ENCODE assay signal across 1 cellular context in the genomic region with DNA sequence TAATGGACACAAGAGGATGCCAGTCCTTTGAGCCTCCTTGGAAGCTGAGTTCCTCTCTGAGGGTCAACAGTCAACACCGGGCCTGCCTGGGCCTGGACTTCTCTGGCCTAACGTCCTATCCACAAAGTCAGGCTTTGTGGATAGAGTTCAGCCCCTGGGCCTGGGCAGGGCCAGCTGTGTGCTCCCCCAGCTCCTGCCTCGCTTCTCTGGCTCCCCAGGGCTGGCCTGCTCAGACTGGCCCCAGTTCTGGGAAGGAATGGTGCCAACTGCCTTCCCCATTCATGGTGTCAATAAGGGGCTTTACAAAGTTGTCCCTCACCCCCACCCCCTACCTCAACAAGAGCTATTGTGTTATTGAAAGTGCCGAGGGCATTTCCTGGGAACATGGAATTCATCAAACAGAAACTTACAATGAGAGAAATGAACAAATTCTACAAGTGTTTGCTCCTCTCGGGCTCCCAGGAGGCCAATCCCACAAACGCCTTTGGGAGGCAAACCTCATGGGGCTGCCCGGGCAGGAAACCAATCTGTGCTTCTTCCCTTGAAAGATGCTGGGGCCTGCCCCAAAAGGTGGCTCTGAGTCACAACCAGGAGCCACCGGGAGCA.
TF ChIP-seq lines count a peak whose summit lies in the region.

No MANE protein-coding gene starts in this region.

TF ChIP-seq in SK-N-SH, 30 proteins besides CTCF, POLR2A, EP300 and RAD21 (continued from another document):
- TF ChIP-seq REST (IDR thresholded peaks at IDR 0.05; ENCODE audit: low read depth, low read length) (no peak), TAF1 (IDR thresholded peaks at IDR 0.05; ENCODE audit: borderline replicate concordance, low read depth, low read length) (no peak), RFX5 (IDR thresholded peaks at IDR 0.05; ENCODE audit: low read length) (no peak), ELF1 (IDR thresholded peaks at IDR 0.05) (no peak), RCOR1 (IDR thresholded peaks at IDR 0.05; ENCODE audit: low read length) (no peak)
